In the genomic region with DNA sequence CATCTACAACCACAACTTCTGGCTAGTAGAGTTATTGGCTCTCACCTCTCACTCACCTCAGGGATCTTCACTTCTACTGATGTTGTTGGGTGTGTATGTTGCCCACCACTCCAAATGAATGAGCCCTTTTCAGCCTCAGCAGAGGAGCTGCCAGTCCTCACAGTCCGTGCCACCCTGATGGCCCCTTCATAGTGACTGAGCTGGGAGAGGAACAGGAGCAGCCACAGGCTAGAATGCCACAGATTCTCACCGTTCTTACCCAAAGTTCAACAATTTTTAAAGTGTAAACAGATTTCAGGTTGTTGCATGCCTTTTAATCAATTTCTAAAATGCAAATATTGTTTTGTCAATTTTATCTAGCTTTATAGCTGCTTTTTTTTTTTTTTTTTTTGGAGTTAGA, we compare ENCODE assay signal across 21 cellular contexts.
DNase-seq lines count a peak whose midpoint lies in the region; ATAC-seq, FAIRE-seq and TF ChIP-seq lines count a peak whose summit lies in the region.
"Had no signal": no experiment of that assay in that cellular context is flagged by ENCODE, and none has a peak within 500 bp of the region (broad histone marks: within the 10 kb centered on the region; RNA-seq: fewer than 3 reads in every experiment).

No MANE protein-coding gene starts in this region.

- in situ Hi-C loops in HepG2 (cut with HindIII; ENCODE audit: extremely low pct_ligation_motif_present, low pct_unique_long_range_greater_than_20kb): no loop called here

- H3K79me2 ChIP-seq in HepG2 (ENCODE audit: insufficient read depth, low read length) (no peaks in the 10 kb centered on the region), OCI-LY7 (ENCODE audit: insufficient read depth, low read depth, low read length) (no peaks in the 10 kb centered on the region)

- H4K20me1 ChIP-seq in HepG2 (ENCODE audit: insufficient read depth, low read length) (no peaks in the 10 kb centered on the region), OCI-LY7 (ENCODE audit: insufficient read depth, low read length) (no peaks in the 10 kb centered on the region)

- H3K4me3 ChIP-seq in right lobe of liver: no peak overlapping the region
- no peak overlapping the region for H3K4me3 ChIP-seq in HepG2 (replicated peaks in 1 of 3; ENCODE audit: insufficient read depth in 1 of 3, low read depth in 2 of 3, low read length in 3 of 3)
- no peak overlapping the region for H3K4me3 ChIP-seq in OCI-LY7 (ENCODE audit: low read depth, low read length, poor library complexity, severe bottlenecking)
- H3K4me3 ChIP-seq in right cardiac atrium (ENCODE audit: low read length): no peak overlapping the region
- H3K4me3 ChIP-seq: lower lobe of right lung, testis had no signal

- ATAC-seq in right lobe of liver (peak; percentile 29 to 48 (median 39)), HepG2 (no peak; the same call in 2 of the 3 replicates), right cardiac atrium (no peak)

- no peaks in the 10 kb centered on the region for H3K9me3 Mint-ChIP-seq in activated T-helper 2 cell treated with anti-CD3 and anti-CD28 coated beads, Interferon-gamma antibody, Interleukin-2, Interleukin-4, amounts not matched to agents 10 μg/mL and 5 μg/mL and 100 μg/mL, durations not matched to agents 14 hours and 24 hours and 36 hours
- no peaks in the 10 kb centered on the region for H3K9me3 Mint-ChIP-seq in nephron
- H3K9me3 Mint-ChIP-seq: activated CD8-positive, alpha-beta T cell treated with anti-CD3 and anti-CD28 coated beads for 36 hours; activated naive CD4-positive, alpha-beta T cell treated with anti-CD3 and anti-CD28 coated beads, Interleukin-2, amount 50 U/mL, for 24 hours; CD8-positive, alpha-beta memory T cell; central memory CD8-positive, alpha-beta T cell had no signal

- BruUV-seq in HepG2 (replicated peaks; lab: Mats Ljungman, UMichigan) (no TSS peak), OCI-LY7 (replicated peaks; lab: Mats Ljungman, UMichigan) (no TSS peak)

- H3K4me3 Mint-ChIP-seq in activated T-helper 2 cell treated with anti-CD3 and anti-CD28 coated beads, Interferon-gamma antibody, Interleukin-2, Interleukin-4, amounts not matched to agents 10 μg/mL and 5 μg/mL and 100 μg/mL, durations not matched to agents 14 hours and 24 hours and 36 hours (ENCODE audit: low read depth): no peak overlapping the region
- H3K4me3 Mint-ChIP-seq in nephron: no peak overlapping the region
- H3K4me3 Mint-ChIP-seq: activated CD8-positive, alpha-beta T cell treated with anti-CD3 and anti-CD28 coated beads for 36 hours; activated naive CD4-positive, alpha-beta T cell treated with anti-CD3 and anti-CD28 coated beads, Interleukin-2, amount 50 U/mL, for 24 hours; CD8-positive, alpha-beta memory T cell; central memory CD8-positive, alpha-beta T cell had no signal

- no peak overlapping the region for H3K4me2 ChIP-seq in HepG2 (ENCODE audit: low read depth, low read length)
- no peak overlapping the region for H3K4me2 ChIP-seq in OCI-LY7 (ENCODE audit: low read length)
- H3K4me2 ChIP-seq: SK-N-SH had no signal

- no peak overlapping the region for H3K9ac ChIP-seq in HepG2 (ENCODE audit: insufficient read depth, low read depth, low read length)
- H3K9ac ChIP-seq: SK-N-SH had no signal

- no peak for TF ChIP-seq EP300 in HepG2 (IDR thresholded peaks at IDR 0.05; ENCODE audit: low read depth in 2 of 2, low read length in 2 of 2)
- TF ChIP-seq EP300 in HepG2 (CRISPR knock-in tag; IDR thresholded peaks at IDR 0.05; ENCODE audit: borderline replicate concordance): no peak

- peaks cover 0 to 55% (median 20%) of the 10 kb centered on the region in 4 donors for H3K36me3 ChIP-seq in right lobe of liver
- H3K36me3 ChIP-seq in HepG2 (replicated peaks in 1 of 2; ENCODE audit: control insufficient read depth in 1 of 2, insufficient read depth in 2 of 2, low read length in 2 of 2): peaks cover 2 to 41% of the 10 kb centered on the region in 2 experiments; a peak in 4 of 5 replicates
- peaks cover 84% of the 10 kb centered on the region for H3K36me3 ChIP-seq in OCI-LY7 (ENCODE audit: insufficient read depth, low read length)

- peaks cover 0 to 19% (median 6%) of the 10 kb centered on the region in 4 donors for H3K4me1 ChIP-seq in right lobe of liver
- peaks cover 10% of the 10 kb centered on the region for H3K4me1 ChIP-seq in HepG2 (ENCODE audit: insufficient read depth, low read length)
- peaks cover 6% of the 10 kb centered on the region for H3K4me1 ChIP-seq in OCI-LY7 (ENCODE audit: insufficient read depth, low read length, poor library complexity, severe bottlenecking)
- H3K4me1 ChIP-seq in right cardiac atrium (ENCODE audit: control insufficient read depth, insufficient read depth, low read length): peaks cover 3% of the 10 kb centered on the region
- H3K4me1 ChIP-seq: testis had no signal

- POLR2A ChIA-PET in HepG2 (lab: Yijun Ruan, JAX) (no interaction called here), OCI-LY7 (lab: Charles Lee) (interaction anchor here (0.6 to 1.4 kb wide), 2 partner anchors 170 to 1574 kb away, joined by 3 to 4 read pairs; no protein-coding TSS in a partner anchor)

- TF ChIP-seq POLR2A in right lobe of liver (IDR thresholded peaks at IDR 0.05): no peak
- TF ChIP-seq POLR2A in HepG2 (IDR thresholded peaks at IDR 0.05; ENCODE audit: insufficient read depth in 1 of 2, low read depth in 2 of 2, low read length in 2 of 2): no peak

- H2AFZ ChIP-seq in HepG2 (ENCODE audit: low read length) (no peak overlapping the region), OCI-LY7 (ENCODE audit: low read length) (no peak overlapping the region)

- H3K9me2 ChIP-seq in OCI-LY7 (ENCODE audit: insufficient read depth, low read length): no peaks in the 10 kb centered on the region
- H3K9me2 ChIP-seq: SK-N-SH had no signal

- no peaks in the 10 kb centered on the region for H3K27me3 Mint-ChIP-seq in activated T-helper 2 cell treated with anti-CD3 and anti-CD28 coated beads, Interferon-gamma antibody, Interleukin-2, Interleukin-4, amounts not matched to agents 10 μg/mL and 5 μg/mL and 100 μg/mL, durations not matched to agents 14 hours and 24 hours and 36 hours (ENCODE audit: low read depth)
- H3K27me3 Mint-ChIP-seq in nephron (ENCODE audit: low read depth): no peaks in the 10 kb centered on the region

- 41% methylated on average over 2 of the region's 2 CpGs for WGBS in right lobe of liver (ENCODE audit: insufficient coverage, low coverage, low lambda C conversion rate, missing lambda C conversion rate)
- 50% methylated on average over 2 of the region's 2 CpGs for WGBS in HepG2 (ENCODE audit: low lambda C conversion rate)
- 97% methylated on average over 2 of the region's 2 CpGs for WGBS in right cardiac atrium

- H3K27me3 ChIP-seq in right lobe of liver: no peaks in the 10 kb centered on the region
- H3K27me3 ChIP-seq in HepG2 (ENCODE audit: control insufficient read depth in 1 of 2, insufficient read depth in 2 of 2, low read length in 2 of 2): no peaks in the 10 kb centered on the region
- no peaks in the 10 kb centered on the region for H3K27me3 ChIP-seq in right cardiac atrium (ENCODE audit: control insufficient read depth, insufficient read depth)
- H3K27me3 ChIP-seq: testis had no signal

- H3K27ac Mint-ChIP-seq in activated T-helper 2 cell treated with anti-CD3 and anti-CD28 coated beads, Interferon-gamma antibody, Interleukin-2, Interleukin-4, amounts not matched to agents 10 μg/mL and 5 μg/mL and 100 μg/mL, durations not matched to agents 14 hours and 24 hours and 36 hours: peak overlapping the region; percentile 72
- peak overlapping the region in 2 of 3 experiments; percentile 58 to 77 for H3K27ac Mint-ChIP-seq in nephron
- H3K27ac Mint-ChIP-seq: activated naive CD4-positive, alpha-beta T cell treated with anti-CD3 and anti-CD28 coated beads, Interleukin-2, amount 50 U/mL, for 24 hours had no signal

- DNase-seq in right lobe of liver: no peak
- no peak for DNase-seq in HepG2 (ENCODE audit: low spot score)
- no peak for DNase-seq in activated T-helper 2 cell treated with anti-CD3 and anti-CD28 coated beads, Interferon-gamma antibody, Interleukin-2, Interleukin-4, amounts not matched to agents 10 μg/mL and 5 μg/mL and 100 μg/mL, durations not matched to agents 14 hours and 24 hours and 36 hours (ENCODE audit: low spot score)
- no peak for DNase-seq in OCI-LY7 (ENCODE audit: low spot score)
- DNase-seq in glomerular visceral epithelial cell (ENCODE audit: extremely low spot score): no peak
- no peak for DNase-seq in right cardiac atrium
- DNase-seq: CD8-positive, alpha-beta memory T cell; lower lobe of right lung; NCI-H1048; NCI-H187; NCI-H526; nucleus accumbens; SK-N-SH; T-helper 9 cell; testis had no signal

- intact Hi-C loops in right lobe of liver (cut with DNase I): no loop called here
- intact Hi-C loops in HepG2 (cut with micrococcal nuclease; ENCODE audit: unreplicated experiment): no loop called here
- intact Hi-C loops in activated T-helper 2 cell treated with anti-CD3 and anti-CD28 coated beads, Interferon-gamma antibody, Interleukin-2, Interleukin-4, amounts not matched to agents 10 μg/mL and 5 μg/mL and 100 μg/mL, durations not matched to agents 14 hours and 24 hours and 36 hours (cut with micrococcal nuclease): loop anchor here (1.0 to 5.0 kb wide), 4 partner anchors 15 to 153 kb away; partner anchors contain the start of gene YARS2
- intact Hi-C loops in OCI-LY7 (cut with micrococcal nuclease; ENCODE audit: unreplicated experiment): no loop called here
- intact Hi-C loops in right cardiac atrium (cut with DNase I): no loop called here

- FAIRE-seq in HepG2 (lab: Jason Lieb, UNC): no peak
- FAIRE-seq: astrocyte, G401.6 had no signal

- no peaks in the 10 kb centered on the region for H3K36me3 Mint-ChIP-seq in activated T-helper 2 cell treated with anti-CD3 and anti-CD28 coated beads, Interferon-gamma antibody, Interleukin-2, Interleukin-4, amounts not matched to agents 10 μg/mL and 5 μg/mL and 100 μg/mL, durations not matched to agents 14 hours and 24 hours and 36 hours (ENCODE audit: low read depth)
- H3K36me3 Mint-ChIP-seq in nephron (ENCODE audit: low read depth): peaks cover 7% of the 10 kb centered on the region

- CTCF ChIA-PET in HepG2 (lab: Yijun Ruan, JAX; ENCODE audit: low intra/inter-chr PET ratio, low total read pairs): no interaction called here
- CTCF ChIA-PET in OCI-LY7 (lab: Charles Lee; ENCODE audit: unreplicated experiment): no interaction called here

- no peak overlapping the region for H3K27ac ChIP-seq in right lobe of liver
- H3K27ac ChIP-seq in HepG2 (ENCODE audit: extremely low read length, insufficient read depth, low read length): no peak overlapping the region
- H3K27ac ChIP-seq in OCI-LY7 (ENCODE audit: low read depth, low read length, poor library complexity, severe bottlenecking): no peak overlapping the region
- H3K27ac ChIP-seq in right cardiac atrium (ENCODE audit: low read length): no peak overlapping the region
- H3K27ac ChIP-seq: lower lobe of right lung, testis had no signal

- no peak for TF ChIP-seq CTCF in right lobe of liver (IDR thresholded peaks at IDR 0.05)
- TF ChIP-seq CTCF in HepG2 (CRISPR knock-in tag; IDR thresholded peaks at IDR 0.05): no peak
- TF ChIP-seq CTCF in nephron (IDR thresholded peaks at IDR 0.05; ENCODE audit: unreplicated experiment in 3 of 3): no peak
- no peak for TF ChIP-seq CTCF in OCI-LY7 (conservative IDR thresholded peaks at IDR 0.05; ENCODE audit: low read length)

- no peak for TF ChIP-seq RAD21 in HepG2 (CRISPR knock-in tag; IDR thresholded peaks at IDR 0.05)

- peaks cover 30% of the 10 kb centered on the region for H3K4me1 Mint-ChIP-seq in activated T-helper 2 cell treated with anti-CD3 and anti-CD28 coated beads, Interferon-gamma antibody, Interleukin-2, Interleukin-4, amounts not matched to agents 10 μg/mL and 5 μg/mL and 100 μg/mL, durations not matched to agents 14 hours and 24 hours and 36 hours (ENCODE audit: low read depth)
- peaks cover 12% of the 10 kb centered on the region for H3K4me1 Mint-ChIP-seq in nephron
- H3K4me1 Mint-ChIP-seq: CD8-positive, alpha-beta memory T cell; central memory CD8-positive, alpha-beta T cell had no signal

- H3K9me3 ChIP-seq in right lobe of liver: no peaks in the 10 kb centered on the region
- H3K9me3 ChIP-seq in HepG2 (ENCODE audit: low read length): no peaks in the 10 kb centered on the region
- no peaks in the 10 kb centered on the region for H3K9me3 ChIP-seq in OCI-LY7 (ENCODE audit: low read length)
- no peaks in the 10 kb centered on the region for H3K9me3 ChIP-seq in right cardiac atrium (ENCODE audit: control insufficient read depth, low read length)
- H3K9me3 ChIP-seq: lower lobe of right lung, SK-N-SH, testis had no signal

Comparison
In these comparisons a context has a peak if more than half of its experiments do, and no peak if none do; other contexts are left out.
1. ATAC-seq: peak in right lobe of liver (4 of 4); none in HepG2 (single experiment) and right cardiac atrium (0 of 2).